Comparison of ENCODE assay signal across 1 cellular context in the genomic region with DNA sequence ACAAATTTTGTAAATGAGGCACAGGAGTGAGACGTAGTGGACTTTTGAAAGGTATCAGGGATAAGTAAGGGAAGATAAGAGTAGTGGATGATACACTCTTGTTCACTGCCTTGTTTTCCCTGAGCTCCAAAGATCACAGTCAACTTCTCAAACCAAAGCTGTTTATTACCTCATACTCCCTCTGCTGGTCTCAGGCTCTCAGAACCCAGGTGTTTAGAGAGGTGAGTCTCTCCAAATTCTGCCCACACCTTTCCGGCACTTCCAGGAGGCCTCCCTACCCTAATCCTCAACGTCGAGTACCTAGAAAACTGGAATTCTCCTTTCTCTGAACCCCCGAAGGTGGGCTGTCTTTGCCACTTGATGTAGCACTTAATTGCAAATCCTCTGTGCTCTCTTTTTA.
TF ChIP-seq lines count a peak whose summit lies in the region.

No MANE protein-coding gene starts in this region.

TF ChIP-seq in H1, 55 proteins besides CTCF, POLR2A, EP300 and RAD21 (continued from another document):
- TF ChIP-seq SIN3A (conservative IDR thresholded peaks at IDR 0.05 in 1 of 2, IDR thresholded peaks at IDR 0.05 in 1 of 2; ENCODE audit: low read depth in 1 of 2, low read length in 2 of 2), result no peak
- no peak for TF ChIP-seq NRF1 (IDR thresholded peaks at IDR 0.05; ENCODE audit: low read depth, low read length)
- no peak for TF ChIP-seq HDAC2 (IDR thresholded peaks at IDR 0.05; ENCODE audit: borderline replicate concordance in 1 of 2, low read depth in 2 of 2, low read length in 2 of 2)
- no peak for TF ChIP-seq EZH2 (IDR thresholded peaks at IDR 0.05; ENCODE audit: low read depth, low read length, severe bottlenecking)
- TF ChIP-seq RNF2 (IDR thresholded peaks at IDR 0.05; ENCODE audit: borderline replicate concordance, low read depth, low read length, missing control alignments, poor library complexity, severe bottlenecking), result no peak
- no peak for TF ChIP-seq BCL11A (IDR thresholded peaks at IDR 0.05; ENCODE audit: low read depth in 2 of 2, low read length in 2 of 2)
- no peak for TF ChIP-seq PHF8 (conservative IDR thresholded peaks at IDR 0.05; ENCODE audit: low read depth, low read length)
- no peak for TF ChIP-seq GTF2F1 (IDR thresholded peaks at IDR 0.05; ENCODE audit: borderline replicate concordance, low read depth, low read length)
- TF ChIP-seq TAF1 (IDR thresholded peaks at IDR 0.05; ENCODE audit: low read depth, low read length), result no peak
- no peak for TF ChIP-seq POU5F1 (IDR thresholded peaks at IDR 0.05; ENCODE audit: low read depth, low read length)
- no peak for TF ChIP-seq BACH1 (IDR thresholded peaks at IDR 0.05; ENCODE audit: low read length)
- no peak for TF ChIP-seq RXRA (IDR thresholded peaks at IDR 0.05; ENCODE audit: insufficient read depth, low read depth, low read length)
- TF ChIP-seq HDAC6 (IDR thresholded peaks at IDR 0.05; ENCODE audit: low read depth, low read length), result no peak
